ENCODE assay signal across 21 cellular contexts in the genomic region with DNA sequence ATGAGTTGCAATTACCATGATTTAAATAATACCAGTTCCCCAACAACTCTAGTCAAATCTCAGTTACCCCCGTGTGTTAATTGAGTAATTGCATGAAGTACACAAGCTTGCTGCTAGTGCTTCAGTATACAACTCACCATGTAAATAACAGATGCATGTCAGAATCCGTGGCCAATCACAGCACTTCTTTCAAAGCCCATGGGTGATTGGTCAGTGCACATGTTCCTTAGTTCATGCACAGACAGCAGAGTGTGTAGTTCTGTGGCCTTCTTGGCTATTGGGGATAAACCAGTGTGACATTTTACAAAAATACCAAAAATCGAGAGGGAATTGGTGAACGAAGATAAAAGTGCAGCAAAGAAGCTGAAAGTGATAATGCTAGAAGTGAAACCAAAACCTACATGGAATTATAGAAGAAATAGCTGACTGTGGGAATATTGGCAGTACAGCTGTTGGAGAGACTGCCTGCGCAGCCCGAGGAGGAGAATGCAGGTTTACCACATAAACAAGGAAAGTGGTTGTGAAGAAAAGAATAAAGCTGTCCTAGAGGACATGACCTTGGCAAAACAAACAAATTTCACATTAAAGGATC. TPM values are rescaled to one million over a fixed set of nuclear protein-coding genes. Genes with fewer than 3 reads are reported as not detected.
DNase-seq lines count a peak whose midpoint lies in the region; ATAC-seq and TF ChIP-seq lines count a peak whose summit lies in the region.
"Had no signal": no experiment of that assay in that cellular context is flagged by ENCODE, and none has a peak within 500 bp of the region (broad histone marks: within the 10 kb centered on the region; RNA-seq: fewer than 3 reads in every experiment).

No MANE protein-coding gene starts in this region.

- peak; percentile 20 for DNase-seq in NCI-H774 (lab: John Stamatoyannopoulos, UW)
- DNase-seq in fibroblast of lung (ENCODE audit: low read depth in 2 of 2): peak in 1 of 2 donors; percentile 61
- peak; percentile 18 for DNase-seq in myocyte (ENCODE audit: low read depth)
- DNase-seq in dedifferentiated amniotic fluid mesenchymal stem cell (ENCODE audit: extremely low spot score): no peak
- DNase-seq in NCI-H2029 treated with DMSO at 0.1 percent for 48 hours (lab: John Stamatoyannopoulos, UW): no peak
- no peak for DNase-seq in sciatic nerve (ENCODE audit: low spot score)
- no peak for DNase-seq in naive thymus-derived CD8-positive, alpha-beta T cell
- DNase-seq: activated CD8-positive, alpha-beta memory T cell treated with anti-CD3 and anti-CD28 coated beads for 24 hours; Karpas-422; kidney glomerular epithelial cell; NCI-H446 treated with DMSO at 0.1 percent for 48 hours; posterior cingulate gyrus; stimulated activated naive CD8-positive, alpha-beta T cell treated with anti-CD3 and anti-CD28 coated beads, Interleukin-15, amount 100 ng/mL, for 72 hours; T-cell had no signal

- no peaks in the 10 kb centered on the region for H3K36me3 Mint-ChIP-seq in naive thymus-derived CD8-positive, alpha-beta T cell
- H3K36me3 Mint-ChIP-seq: T-cell had no signal

- peak overlapping the region; percentile 22; the same call in 1 of the 2 replicates for H3K4me2 ChIP-seq in DOHH2 (ENCODE audit: low read length)
- H3K4me2 ChIP-seq in fibroblast of lung (ENCODE audit: extremely low read depth, insufficient read depth, low read length): peak overlapping the region; percentile 70

- H3K9me3 ChIP-seq in DOHH2 (ENCODE audit: control insufficient read depth, insufficient read depth, low read length): no peaks in the 10 kb centered on the region
- no peaks in the 10 kb centered on the region for H3K9me3 ChIP-seq in fibroblast of lung (ENCODE audit: control insufficient read depth, insufficient read depth, low read depth, low read length)

- peaks cover 0 to 12% (median 5%) of the 10 kb centered on the region in 4 donors for H3K4me1 Mint-ChIP-seq in naive thymus-derived CD8-positive, alpha-beta T cell

- H3K4me3 Mint-ChIP-seq in naive thymus-derived CD8-positive, alpha-beta T cell: no peak overlapping the region
- H3K4me3 Mint-ChIP-seq: activated T-helper 17 cell treated with anti-CD3 and anti-CD28 coated beads, Interleukin-2, amount 50 U/mL, for 72 hours; B cell; dendritic cell treated with granulocyte-macrophage colony-stimulating factor and Interleukin-4, amounts not matched to agents 40 ng/mL and 50 ng/mL, for 4 days; stimulated activated naive CD8-positive, alpha-beta T cell treated with anti-CD3 and anti-CD28 coated beads, Interleukin-15, amount 100 ng/mL, for 72 hours; T-cell; WTC11 had no signal

- H3K27ac Mint-ChIP-seq in naive thymus-derived CD8-positive, alpha-beta T cell: no peak overlapping the region
- H3K27ac Mint-ChIP-seq: activated T-helper 17 cell treated with anti-CD3 and anti-CD28 coated beads, Interleukin-2, amount 50 U/mL, for 72 hours; B cell; dendritic cell treated with granulocyte-macrophage colony-stimulating factor and Interleukin-4, amounts not matched to agents 40 ng/mL and 50 ng/mL, for 4 days; stimulated activated naive CD8-positive, alpha-beta T cell treated with anti-CD3 and anti-CD28 coated beads, Interleukin-15, amount 100 ng/mL, for 72 hours; T-cell; WTC11 had no signal

- intact Hi-C loops in sciatic nerve (cut with DNase I): no loop called here

- H3K4me1 ChIP-seq in DOHH2 (ENCODE audit: control insufficient read depth, low read length) (peaks cover 77% of the 10 kb centered on the region), fibroblast of lung (ENCODE audit: control insufficient read depth, extremely low read depth, insufficient read depth, low read length) (peaks cover 5% of the 10 kb centered on the region)

- H3K9me3 Mint-ChIP-seq in naive thymus-derived CD8-positive, alpha-beta T cell: no peaks in the 10 kb centered on the region
- H3K9me3 Mint-ChIP-seq: activated T-helper 17 cell treated with anti-CD3 and anti-CD28 coated beads, Interleukin-2, amount 50 U/mL, for 72 hours; dendritic cell treated with granulocyte-macrophage colony-stimulating factor and Interleukin-4, amounts not matched to agents 40 ng/mL and 50 ng/mL, for 4 days; stimulated activated naive CD8-positive, alpha-beta T cell treated with anti-CD3 and anti-CD28 coated beads, Interleukin-15, amount 100 ng/mL, for 72 hours; T-cell; WTC11 had no signal

- peaks cover 2 to 21% (median 4%) of the 10 kb centered on the region in 5 donors for H3K27me3 Mint-ChIP-seq in naive thymus-derived CD8-positive, alpha-beta T cell
- H3K27me3 Mint-ChIP-seq: B cell had no signal

- no peak overlapping the region for H3K9ac ChIP-seq in fibroblast of lung (ENCODE audit: insufficient read depth, low read length)

- H3F3A ChIP-seq in DOHH2 (ENCODE audit: control insufficient read depth, insufficient read depth): peaks cover 11% of the 10 kb centered on the region

- TF ChIP-seq CTCF in DOHH2 (IDR thresholded peaks at IDR 0.05; ENCODE audit: low read depth, low read length, poor library complexity, severe bottlenecking) (no peak), fibroblast of lung (conservative IDR thresholded peaks at IDR 0.05 in 1 of 2, IDR thresholded peaks at IDR 0.05 in 1 of 2; ENCODE audit: low read depth in 1 of 2, low read length in 2 of 2) (no peak)

- no peaks in the 10 kb centered on the region for H3K27me3 ChIP-seq in DOHH2 (ENCODE audit: control insufficient read depth, low read length)
- H3K27me3 ChIP-seq in fibroblast of lung (ENCODE audit: control insufficient read depth, insufficient read depth, low read length): no peaks in the 10 kb centered on the region

- no peaks in the 10 kb centered on the region for H3K9me2 ChIP-seq in DOHH2 (replicated peaks; ENCODE audit: control insufficient read depth, low read length)

- H3K36me3 ChIP-seq in DOHH2 (ENCODE audit: control insufficient read depth, low read length): no peaks in the 10 kb centered on the region
- no peaks in the 10 kb centered on the region for H3K36me3 ChIP-seq in fibroblast of lung (ENCODE audit: control insufficient read depth, insufficient read depth, low read length)

- POLR2A ChIA-PET in naive thymus-derived CD8-positive, alpha-beta T cell (lab: Charles Lee): no interaction called here

- no peak overlapping the region for H3K27ac ChIP-seq in DOHH2 (ENCODE audit: low read depth, low read length)
- H3K27ac ChIP-seq in fibroblast of lung (ENCODE audit: insufficient read depth, low read length): no peak overlapping the region
- H3K27ac ChIP-seq: RWPE1 had no signal

- H3K4me3 ChIP-seq in DOHH2 (ENCODE audit: low read length): no peak overlapping the region
- peak overlapping the region in 2 of 4 experiments; percentile 25 to 37 for H3K4me3 ChIP-seq in fibroblast of lung (replicated peaks in 1 of 4; ENCODE audit: control extremely low read depth in 1 of 4, insufficient read depth in 1 of 4, low read depth in 3 of 4, low read length in 4 of 4)

- H3K79me2 ChIP-seq in DOHH2 (ENCODE audit: control insufficient read depth, low read length): peaks cover 76% of the 10 kb centered on the region
- no peaks in the 10 kb centered on the region for H3K79me2 ChIP-seq in fibroblast of lung (ENCODE audit: control insufficient read depth, insufficient read depth, low read length)

- H4K20me1 ChIP-seq in DOHH2 (ENCODE audit: control insufficient read depth, insufficient read depth, low read depth, low read length): no peaks in the 10 kb centered on the region
- no peaks in the 10 kb centered on the region for H4K20me1 ChIP-seq in fibroblast of lung (ENCODE audit: control insufficient read depth, extremely low read depth, insufficient read depth, low read length)

- H2AFZ ChIP-seq in fibroblast of lung (ENCODE audit: low read length): peak overlapping the region; percentile 2

- no peak for ATAC-seq in sciatic nerve
- ATAC-seq in naive thymus-derived CD8-positive, alpha-beta T cell: no peak
- ATAC-seq: activated T-helper 17 cell treated with anti-CD3 and anti-CD28 coated beads, Interleukin-2, amount 50 U/mL, for 72 hours; esophagus mucosa; stimulated activated naive CD8-positive, alpha-beta T cell treated with anti-CD3 and anti-CD28 coated beads, Interleukin-15, amount 100 ng/mL, for 72 hours; T-cell; WTC11 had no signal

RNA-seq across cellular contexts. Expression of a gene that starts 59.4 kb away (rescaled TPM):
- total RNA-seq in fibroblast of lung (8.5 and 18.7 TPM in 2 replicates), myocyte (20.6 and 31.7 TPM in 2 replicates), sciatic nerve (30.9 TPM)
- 5.5 and 13.0 TPM in 2 replicates for polyA plus RNA-seq in fibroblast of lung
- polyA plus RNA-seq in fibroblast of lung (2012): 5.4 and 10.5 TPM in 2 replicates
- 9.6 and 12.8 TPM in 2 replicates for polyA minus RNA-seq in fibroblast of lung (ENCODE audit: low replicate concordance)
- polyA plus RNA-seq in myocyte (2012): 25.2 TPM
- 1 to 10 TPM; 5.6 to 6.5 TPM for total RNA-seq in naive thymus-derived CD8-positive, alpha-beta T cell
- polyA plus RNA-seq in naive thymus-derived CD8-positive, alpha-beta T cell: 1 to 10 TPM; 1.5 to 3.5 (median 2.9) TPM

Comparison
In these comparisons a context has a peak if more than half of its experiments do, and no peak if none do; other contexts are left out.
1. DNase-seq: peak in NCI-H774 (single experiment) and myocyte (single experiment); none in dedifferentiated amniotic fluid mesenchymal stem cell (single experiment), NCI-H2029 treated with DMSO at 0.1 percent for 48 hours (single experiment), sciatic nerve (single experiment) and naive thymus-derived CD8-positive, alpha-beta T cell (0 of 10).